11 cellular contexts compared by ENCODE assay signal in genomic region chr21:46500224-46500861, GRCh38. TPM values are rescaled to one million over a fixed set of nuclear protein-coding genes. Genes with fewer than 3 reads are reported as not detected.
A peak's percentile ranks its signal among the peaks of the same experiment; 100 is the strongest.
DNase-seq lines count a peak whose midpoint lies in the region; ATAC-seq and TF ChIP-seq lines count a peak whose summit lies in the region.
"Had no signal": no experiment of that assay in that cellular context is flagged by ENCODE, and none has a peak within 500 bp of the region (broad histone marks: within the 10 kb centered on the region; RNA-seq: fewer than 3 reads in every experiment).

No MANE protein-coding gene starts in this region.

- H3K4me3 Mint-ChIP-seq in activated T-cell treated with anti-CD3 and anti-CD28 coated beads, Interleukin-2, amount 50 U/mL, for 4 hours, result no peak overlapping the region
- no peak overlapping the region for H3K4me3 Mint-ChIP-seq in dendritic cell treated with granulocyte-macrophage colony-stimulating factor and Interleukin-4, amounts not matched to agents 40 ng/mL and 50 ng/mL, for 4 days
- H3K4me3 Mint-ChIP-seq in stimulated activated memory B cell treated with anti-CD40 and anti-IgM and Interleukin-4, amounts not matched to agents 10 μg/mL and 1 μg/mL and 100 μg/mL, for 72 hours, result no peak overlapping the region

- peak overlapping the region; percentile 21; the same call in 1 of the 2 replicates for H3K9ac ChIP-seq in OCI-LY3 (ENCODE audit: low read length)

- H3K4me1 Mint-ChIP-seq in activated T-cell treated with anti-CD3 and anti-CD28 coated beads, Interleukin-2, amount 50 U/mL, for 4 hours (ENCODE audit: low read depth), result peaks cover 33% of the 10 kb centered on the region
- peaks cover 34% of the 10 kb centered on the region for H3K4me1 Mint-ChIP-seq in dendritic cell treated with granulocyte-macrophage colony-stimulating factor and Interleukin-4, amounts not matched to agents 40 ng/mL and 50 ng/mL, for 4 days (ENCODE audit: low read depth)
- H3K4me1 Mint-ChIP-seq in stimulated activated memory B cell treated with anti-CD40 and anti-IgM and Interleukin-4, amounts not matched to agents 10 μg/mL and 1 μg/mL and 100 μg/mL, for 72 hours, result peaks cover 39% of the 10 kb centered on the region

- no peaks in the 10 kb centered on the region for H3K9me3 ChIP-seq in OCI-LY3 (ENCODE audit: insufficient read depth, low read length)
- no peaks in the 10 kb centered on the region for H3K9me3 ChIP-seq in MG63

- no peaks in the 10 kb centered on the region for H3K27me3 Mint-ChIP-seq in activated T-cell treated with anti-CD3 and anti-CD28 coated beads, Interleukin-2, amount 50 U/mL, for 4 hours (ENCODE audit: low read depth)
- H3K27me3 Mint-ChIP-seq in dendritic cell treated with granulocyte-macrophage colony-stimulating factor and Interleukin-4, amounts not matched to agents 40 ng/mL and 50 ng/mL, for 4 days, result no peaks in the 10 kb centered on the region
- no peaks in the 10 kb centered on the region for H3K27me3 Mint-ChIP-seq in stimulated activated memory B cell treated with anti-CD40 and anti-IgM and Interleukin-4, amounts not matched to agents 10 μg/mL and 1 μg/mL and 100 μg/mL, for 72 hours

- peaks cover 29% of the 10 kb centered on the region for H3K36me3 Mint-ChIP-seq in activated T-cell treated with anti-CD3 and anti-CD28 coated beads, Interleukin-2, amount 50 U/mL, for 4 hours (ENCODE audit: insufficient read depth)
- H3K36me3 Mint-ChIP-seq in dendritic cell treated with granulocyte-macrophage colony-stimulating factor and Interleukin-4, amounts not matched to agents 40 ng/mL and 50 ng/mL, for 4 days (ENCODE audit: low read depth), result peaks cover 67% of the 10 kb centered on the region
- H3K36me3 Mint-ChIP-seq in stimulated activated memory B cell treated with anti-CD40 and anti-IgM and Interleukin-4, amounts not matched to agents 10 μg/mL and 1 μg/mL and 100 μg/mL, for 72 hours, result peaks cover 48% of the 10 kb centered on the region

- no peak for TF ChIP-seq CTCF in OCI-LY3 (IDR thresholded peaks at IDR 0.05; ENCODE audit: low read depth, low read length)

- ATAC-seq in activated T-cell treated with anti-CD3 and anti-CD28 coated beads, Interleukin-2, amount 50 U/mL, for 4 hours, result peak; percentile 41 to 48
- ATAC-seq in stimulated activated memory B cell treated with anti-CD40 and anti-IgM and Interleukin-4, amounts not matched to agents 10 μg/mL and 1 μg/mL and 100 μg/mL, for 72 hours, result no peak
- ATAC-seq in GM18520 (IDR thresholded peaks at IDR 0.05; ENCODE audit: unreplicated experiment), result no peak

- no peaks in the 10 kb centered on the region for H4K20me1 ChIP-seq in OCI-LY3 (ENCODE audit: insufficient read depth, low read length)

- DNase-seq in activated T-cell treated with anti-CD3 and anti-CD28 coated beads, Interleukin-2, amount 50 U/mL, for 4 hours, result no peak
- no peak for DNase-seq in activated T-cell treated with anti-CD3 and anti-CD28 coated beads, Interleukin-2, amount 50 U/mL, for 1 hour
- DNase-seq in germinal center (ENCODE audit: low spot score) (no peak), MG63 (no peak)
- DNase-seq: Calu3; effector CD4-positive, alpha-beta T cell; SIG-M5 had no signal

- intact Hi-C loops in dendritic cell treated with granulocyte-macrophage colony-stimulating factor and Interleukin-4, amounts not matched to agents 40 ng/mL and 50 ng/mL, for 4 days (cut with micrococcal nuclease), result no loop called here

- H3K36me3 ChIP-seq in OCI-LY3 (replicated peaks; ENCODE audit: low read depth, low read length), result peaks cover under 1% of the 10 kb centered on the region
- H3K36me3 ChIP-seq in MG63, result peaks cover 64% of the 10 kb centered on the region

- H2AFZ ChIP-seq in OCI-LY3 (ENCODE audit: low read depth, low read length), result no peak overlapping the region

- peaks cover 53% of the 10 kb centered on the region for H3K4me1 ChIP-seq in OCI-LY3 (ENCODE audit: low read length)

- H3K27ac Mint-ChIP-seq in dendritic cell treated with granulocyte-macrophage colony-stimulating factor and Interleukin-4, amounts not matched to agents 40 ng/mL and 50 ng/mL, for 4 days, result peak overlapping the region; percentile 64
- peak overlapping the region; percentile 64 for H3K27ac Mint-ChIP-seq in stimulated activated memory B cell treated with anti-CD40 and anti-IgM and Interleukin-4, amounts not matched to agents 10 μg/mL and 1 μg/mL and 100 μg/mL, for 72 hours

- H3K79me2 ChIP-seq in OCI-LY3 (ENCODE audit: low read length), result no peaks in the 10 kb centered on the region

- no peak overlapping the region for H3K4me3 ChIP-seq in OCI-LY3 (ENCODE audit: low read length)
- no peak overlapping the region for H3K4me3 ChIP-seq in MG63

- H3K27me3 ChIP-seq in OCI-LY3 (ENCODE audit: low read depth, low read length) (no peaks in the 10 kb centered on the region), MG63 (no peaks in the 10 kb centered on the region)

- peak overlapping the region; percentile 44 for H3K4me2 ChIP-seq in OCI-LY3 (ENCODE audit: low read length)

- peak overlapping the region; percentile 55 for H3K27ac ChIP-seq in OCI-LY3 (ENCODE audit: low read length)

- H3K9me3 Mint-ChIP-seq in activated T-cell treated with anti-CD3 and anti-CD28 coated beads, Interleukin-2, amount 50 U/mL, for 4 hours, result no peaks in the 10 kb centered on the region
- H3K9me3 Mint-ChIP-seq in dendritic cell treated with granulocyte-macrophage colony-stimulating factor and Interleukin-4, amounts not matched to agents 40 ng/mL and 50 ng/mL, for 4 days, result no peaks in the 10 kb centered on the region
- H3K9me3 Mint-ChIP-seq in stimulated activated memory B cell treated with anti-CD40 and anti-IgM and Interleukin-4, amounts not matched to agents 10 μg/mL and 1 μg/mL and 100 μg/mL, for 72 hours, result no peaks in the 10 kb centered on the region

RNA-seq across cellular contexts. Expression of gene DIP2A, which starts 41.7 kb away (rescaled TPM):
- 10 to 100 TPM; 17.8 to 19.5 (median 18.9) TPM for total RNA-seq in activated T-cell treated with anti-CD3 and anti-CD28 coated beads, Interleukin-2, amount 50 U/mL, for 4 hours
- total RNA-seq in MG63 (2014; rRNA removed; shearing (Covaris generic); ENCODE audit: low replicate concordance), result 15.9 and 32.1 TPM in 2 replicates

Comparison
In these comparisons a context has a peak if more than half of its experiments do, and no peak if none do; other contexts are left out.
1. ATAC-seq: peak in activated T-cell treated with anti-CD3 and anti-CD28 coated beads, Interleukin-2, amount 50 U/mL, for 4 hours (2 of 2); none in stimulated activated memory B cell treated with anti-CD40 and anti-IgM and Interleukin-4, amounts not matched to agents 10 μg/mL and 1 μg/mL and 100 μg/mL, for 72 hours (single experiment) and GM18520 (single experiment).